Comparison of ENCODE assay signal across 22 cellular contexts in the genomic region with DNA sequence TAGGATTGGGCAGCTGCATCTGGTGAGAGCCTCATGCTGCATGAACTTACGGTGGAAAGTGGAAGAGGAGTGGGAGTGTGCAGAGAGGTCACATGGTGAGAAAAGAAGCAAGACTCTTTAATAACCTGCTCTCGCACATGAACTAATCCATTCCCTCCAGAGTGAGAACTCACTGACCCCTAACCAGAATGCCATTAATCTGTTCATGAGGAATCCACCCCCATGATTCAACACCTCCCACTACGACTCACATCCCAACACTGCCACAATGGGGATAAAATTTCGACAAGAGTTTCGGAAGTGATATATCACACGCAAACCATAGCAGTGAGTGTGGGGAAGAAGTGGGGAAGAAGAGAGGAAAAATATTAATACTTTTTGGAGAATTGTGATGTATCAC.
DNase-seq lines count a peak whose midpoint lies in the region; ATAC-seq and TF ChIP-seq lines count a peak whose summit lies in the region.
"Had no signal": no experiment of that assay in that cellular context is flagged by ENCODE, and none has a peak within 500 bp of the region (broad histone marks: within the 10 kb centered on the region; RNA-seq: fewer than 3 reads in every experiment).

No MANE protein-coding gene starts in this region.

- H3K9me3 ChIP-seq in lower lobe of right lung: no peaks in the 10 kb centered on the region
- H3K9me3 ChIP-seq: breast epithelium, colonic mucosa, pancreas, right lobe of liver, upper lobe of right lung had no signal

- TF ChIP-seq CTCF in epithelial cell of proximal tubule (conservative IDR thresholded peaks at IDR 0.05; ENCODE audit: low read depth, low read length): no peak
- no peak for TF ChIP-seq CTCF in lower lobe of right lung (IDR thresholded peaks at IDR 0.05)

- no peaks in the 10 kb centered on the region for H3K36me3 ChIP-seq in lower lobe of right lung
- H3K36me3 ChIP-seq: colonic mucosa, pancreas, right lobe of liver, upper lobe of right lung had no signal

- H3K27me3 ChIP-seq in lower lobe of right lung (ENCODE audit: low read depth): no peaks in the 10 kb centered on the region
- H3K27me3 ChIP-seq: breast epithelium, colonic mucosa, pancreas, right lobe of liver, upper lobe of right lung had no signal

- no peak overlapping the region for H3K4me3 ChIP-seq in epithelial cell of proximal tubule (ENCODE audit: low read depth, low read length)
- H3K4me3 ChIP-seq in lower lobe of right lung: no peak overlapping the region
- H3K4me3 ChIP-seq: breast epithelium, colonic mucosa, pancreas, right lobe of liver, upper lobe of right lung had no signal

- no peak overlapping the region for H3K27ac ChIP-seq in lower lobe of right lung
- H3K27ac ChIP-seq: breast epithelium, colonic mucosa, pancreas, right lobe of liver, upper lobe of right lung had no signal

- ATAC-seq in lower lobe of right lung: no peak
- ATAC-seq in HG03045 (IDR thresholded peaks at IDR 0.05; ENCODE audit: unreplicated experiment): no peak
- ATAC-seq: left lobe of liver; naive thymus-derived CD8-positive, alpha-beta T cell; pancreas; right lobe of liver; upper lobe of right lung had no signal

- no peaks in the 10 kb centered on the region for H3K4me1 ChIP-seq in lower lobe of right lung
- H3K4me1 ChIP-seq: breast epithelium, colonic mucosa, pancreas, right lobe of liver, upper lobe of right lung had no signal

- DNase-seq in NCI-H187 treated with DMSO at 0.1 percent for 48 hours (lab: John Stamatoyannopoulos, UW) (peak; percentile 11), NCI-H187 (lab: John Stamatoyannopoulos, UW) (no peak), NCI-H524 (lab: John Stamatoyannopoulos, UW) (peak; percentile 13 to 66), epithelial cell of proximal tubule (ENCODE audit: low read depth) (peak; percentile 41), renal cortical epithelial cell (ENCODE audit: low read depth) (peak; percentile 89), lower lobe of right lung (no peak)
- no peak for DNase-seq in stimulated activated naive CD4-positive, alpha-beta T cell treated with Interleukin-2 at 50 U/mL for 16 hours (lab: John Stamatoyannopoulos, UW)
- DNase-seq: activated CD4-positive, alpha-beta T cell treated with anti-CD3 and anti-CD28 coated beads, Interleukin-2, amount 50 U/mL, for 1 hour; colonic mucosa; head of caudate nucleus; KG1; MV-4-11; naive thymus-derived CD8-positive, alpha-beta T cell; NCI-H1694; pancreas; right lobe of liver; RPMI8226; stimulated activated CD8-positive, alpha-beta memory T cell treated with anti-CD3 and anti-CD28 coated beads, Interleukin-4, amount 100 ng/mL, for 48 hours; upper lobe of right lung had no signal

- intact Hi-C loops in lower lobe of right lung (cut with DNase I): no loop called here

Comparison
In these comparisons a context has a peak if more than half of its experiments do, and no peak if none do; other contexts are left out.
1. DNase-seq: peak in NCI-H187 treated with DMSO at 0.1 percent for 48 hours (single experiment), NCI-H524 (2 of 2), epithelial cell of proximal tubule (single experiment) and renal cortical epithelial cell (single experiment); none in NCI-H187 (0 of 2), stimulated activated naive CD4-positive, alpha-beta T cell treated with Interleukin-2 at 50 U/mL for 16 hours (single experiment) and lower lobe of right lung (single experiment).